Comparison of ENCODE assay signal across 20 cellular contexts in the genomic region with DNA sequence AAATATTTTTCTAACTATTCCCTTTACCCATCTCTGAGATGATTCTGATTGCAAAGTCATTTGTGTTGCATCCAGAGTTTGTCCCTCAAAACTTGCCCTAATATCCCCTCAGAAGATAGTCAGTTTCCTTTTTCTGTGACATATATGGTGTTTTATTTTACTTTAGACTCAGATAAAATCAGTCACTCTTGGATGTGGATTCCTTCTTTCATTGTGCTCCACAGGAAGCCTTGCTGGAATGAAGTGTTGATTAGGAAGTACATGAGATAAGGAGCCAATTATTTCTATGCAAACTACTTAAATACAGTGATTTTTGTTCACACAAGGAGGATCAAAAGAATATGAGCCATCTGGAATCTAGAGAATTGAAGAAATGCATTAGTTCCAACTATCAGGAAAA.
DNase-seq lines count a peak whose midpoint lies in the region; ATAC-seq, FAIRE-seq and TF ChIP-seq lines count a peak whose summit lies in the region.
"Had no signal": no experiment of that assay in that cellular context is flagged by ENCODE, and none has a peak within 500 bp of the region (broad histone marks: within the 10 kb centered on the region; RNA-seq: fewer than 3 reads in every experiment).

No MANE protein-coding gene starts in this region.

- H3K4me3 ChIP-seq in GM23338, result no peak overlapping the region
- no peak overlapping the region for H3K4me3 ChIP-seq in HUES64 (ENCODE audit: low read length)
- H3K4me3 ChIP-seq in H1 (ENCODE audit: extremely low read depth in 1 of 4, insufficient read depth in 2 of 4, low read depth in 3 of 4, low read length in 4 of 4), result no peak overlapping the region
- no peak overlapping the region for H3K4me3 ChIP-seq in mesendoderm (ENCODE audit: low read length)
- H3K4me3 ChIP-seq: BLaER1 had no signal

- H3K79me1 ChIP-seq in H1 (ENCODE audit: low read depth, low read length) (no peaks in the 10 kb centered on the region), mesendoderm (ENCODE audit: low read length) (no peaks in the 10 kb centered on the region)

- no peak for TF ChIP-seq CTCF in GM23338 (conservative IDR thresholded peaks at IDR 0.05; ENCODE audit: low read depth in 2 of 2)
- TF ChIP-seq CTCF in H1 (IDR thresholded peaks at IDR 0.05; ENCODE audit: control extremely low read depth in 1 of 3, insufficient read depth in 1 of 3, low read depth in 1 of 3, low read length in 3 of 3), result no peak

- TF ChIP-seq EP300 in H1 (IDR thresholded peaks at IDR 0.05; ENCODE audit: borderline replicate concordance in 1 of 2, low read depth in 2 of 2, low read length in 2 of 2), result no peak

- H3F3A ChIP-seq in GM23338 (replicated peaks; ENCODE audit: low read depth), result no peaks in the 10 kb centered on the region

- H2BK15ac ChIP-seq in H1 (ENCODE audit: low read length), result no peak overlapping the region
- no peak overlapping the region for H2BK15ac ChIP-seq in mesendoderm (replicated peaks; ENCODE audit: low read depth)

- H3K79me2 ChIP-seq in GM23338 (replicated peaks; ENCODE audit: insufficient read depth) (no peaks in the 10 kb centered on the region), H1 (ENCODE audit: control insufficient read depth in 1 of 2, insufficient read depth in 2 of 2, low read length in 2 of 2) (no peaks in the 10 kb centered on the region), mesendoderm (ENCODE audit: control insufficient read depth, insufficient read depth, low read length) (no peaks in the 10 kb centered on the region)

- no peak overlapping the region for H3K14ac ChIP-seq in H1 (ENCODE audit: insufficient read length)

- H3K4ac ChIP-seq in H1 (replicated peaks; ENCODE audit: insufficient read length, low read depth, low read length), result no peak overlapping the region
- no peak overlapping the region for H3K4ac ChIP-seq in mesendoderm (ENCODE audit: low read depth, low read length)

- peaks cover 15% of the 10 kb centered on the region for H3K36me3 Mint-ChIP-seq in GM23338 (ENCODE audit: low read depth)
- H3K36me3 Mint-ChIP-seq: CD4-positive, alpha-beta memory T cell; IgD-negative memory B cell had no signal

- H2BK5ac ChIP-seq in H1 (ENCODE audit: low read depth, low read length) (no peak overlapping the region), mesendoderm (ENCODE audit: low read length) (no peak overlapping the region)

- H3K36me3 ChIP-seq in GM23338 (ENCODE audit: insufficient read depth) (no peaks in the 10 kb centered on the region), HUES64 (ENCODE audit: insufficient read depth, low read length) (no peaks in the 10 kb centered on the region), H1 (ENCODE audit: control insufficient read depth in 2 of 4, insufficient read depth in 4 of 4, low read length in 3 of 4) (no peaks in the 10 kb centered on the region), mesendoderm (ENCODE audit: control insufficient read depth, insufficient read depth, low read length) (no peaks in the 10 kb centered on the region)
- H3K36me3 ChIP-seq: BLaER1 had no signal

- H3K27ac ChIP-seq in GM23338 (ENCODE audit: low read depth), result no peak overlapping the region
- H3K27ac ChIP-seq in HUES64 (ENCODE audit: low read depth, low read length), result 0 out of 2 replicates have a peak overlapping the region, but pooled peaks have one; percentile 48
- no peak overlapping the region for H3K27ac ChIP-seq in H1 (ENCODE audit: low read depth, low read length)
- no peak overlapping the region for H3K27ac ChIP-seq in mesendoderm (ENCODE audit: low read depth, low read length)
- H3K27ac ChIP-seq: BLaER1 had no signal

- TF ChIP-seq POLR2A in H1 (IDR thresholded peaks at IDR 0.05; ENCODE audit: control extremely low read depth in 1 of 2, low read depth in 2 of 2, low read length in 2 of 2), result no peak

- no peaks in the 10 kb centered on the region for H4K20me1 ChIP-seq in GM23338 (replicated peaks; ENCODE audit: insufficient read depth)
- H4K20me1 ChIP-seq in H1 (replicated peaks in 1 of 2; ENCODE audit: control insufficient read depth in 1 of 2, insufficient read depth in 2 of 2, low read length in 2 of 2), result no peaks in the 10 kb centered on the region
- H4K20me1 ChIP-seq: BLaER1 had no signal

- no peak for ATAC-seq in GM23338
- no peak for ATAC-seq in stimulated activated naive CD8-positive, alpha-beta T cell treated with anti-CD3 and anti-CD28 coated beads, Interleukin-15, Interleukin-2, amounts not matched to agents 100 U/mL and 50 U/mL, for 24 hours
- ATAC-seq: HepG2 had no signal

- H4K5ac ChIP-seq in H1 (ENCODE audit: insufficient read length, low read depth, low read length) (peak overlapping the region; percentile 72), mesendoderm (ENCODE audit: low read length) (no peak overlapping the region)

- H2BK120ac ChIP-seq in H1 (replicated peaks; ENCODE audit: low read depth, low read length) (no peak overlapping the region), mesendoderm (ENCODE audit: low read depth, low read length) (no peak overlapping the region)

- H3K27me3 Mint-ChIP-seq in GM23338 (ENCODE audit: insufficient read depth, low read depth, poor library complexity), result peaks cover 4% of the 10 kb centered on the region
- H3K27me3 Mint-ChIP-seq: IgD-negative memory B cell had no signal

- CTCF ChIA-PET in H1 (lab: Charles Lee; ENCODE audit: partially characterized antibody), result interaction anchor here (1.4 kb wide), 1 partner anchor 19 kb away, joined by 3 read pairs; no protein-coding TSS in a partner anchor

- no peak overlapping the region for H3K4me3 Mint-ChIP-seq in GM23338
- H3K4me3 Mint-ChIP-seq: CD4-positive, alpha-beta memory T cell; H9; IgD-negative memory B cell had no signal

- peaks cover 10% of the 10 kb centered on the region; the same call in 1 of the 2 replicates for H3K9me2 ChIP-seq in GM23338 (ENCODE audit: insufficient read depth)

- no peaks in the 10 kb centered on the region for H3K23me2 ChIP-seq in H1 (ENCODE audit: low read depth, low read length)

- H3K4me1 ChIP-seq in GM23338 (ENCODE audit: insufficient read depth), result peaks cover 13% of the 10 kb centered on the region
- H3K4me1 ChIP-seq in HUES64 (ENCODE audit: insufficient read depth, low read length), result peaks cover 14% of the 10 kb centered on the region
- H3K4me1 ChIP-seq in H1 (replicated peaks in 1 of 4; ENCODE audit: control insufficient read depth in 3 of 4, insufficient read depth in 4 of 4, low read length in 3 of 4), result peaks cover 0 to 5% (median under 1%) of the 10 kb centered on the region in 4 experiments; a peak in 2 of 7 replicates
- no peaks in the 10 kb centered on the region for H3K4me1 ChIP-seq in mesendoderm (ENCODE audit: control insufficient read depth, low read depth, low read length)

- no peak for FAIRE-seq in H1 (lab: Jason Lieb, UNC)
- FAIRE-seq: GM12892, GM18507, HepG2 had no signal

- H2AK5ac ChIP-seq in H1 (ENCODE audit: low read depth, low read length) (no peak overlapping the region), mesendoderm (ENCODE audit: low read length) (no peak overlapping the region)

- peaks cover 8% of the 10 kb centered on the region for H3K4me1 Mint-ChIP-seq in GM23338
- H3K4me1 Mint-ChIP-seq: CD4-positive, alpha-beta memory T cell; IgD-negative memory B cell had no signal

- H3K23ac ChIP-seq in H1 (ENCODE audit: insufficient read length) (no peak overlapping the region), mesendoderm (ENCODE audit: low read length) (no peak overlapping the region)

- H3K4me2 ChIP-seq in GM23338 (no peak overlapping the region), H1 (ENCODE audit: insufficient read depth in 1 of 2, low read depth in 2 of 2, low read length in 2 of 2) (no peak overlapping the region), mesendoderm (ENCODE audit: low read length) (no peak overlapping the region)
- H3K4me2 ChIP-seq: BLaER1 had no signal

- H3K9me3 Mint-ChIP-seq in GM23338, result peaks cover 40% of the 10 kb centered on the region

- no peak overlapping the region for H4K91ac ChIP-seq in H1 (replicated peaks; ENCODE audit: insufficient read length, low read length)

- H3K9ac ChIP-seq in HUES64 (ENCODE audit: low read depth, low read length) (no peak overlapping the region), H1 (replicated peaks in 1 of 4; ENCODE audit: extremely low read depth in 1 of 4, low read depth in 3 of 4, low read length in 3 of 4) (no peak overlapping the region), mesendoderm (ENCODE audit: low read length) (no peak overlapping the region)
- H3K9ac ChIP-seq: BLaER1 had no signal

- H3K56ac ChIP-seq in H1 (replicated peaks; ENCODE audit: insufficient read length, low read depth, low read length), result no peak overlapping the region
- no peak overlapping the region for H3K56ac ChIP-seq in mesendoderm (ENCODE audit: low read length)

- POLR2A ChIA-PET in H1 (lab: Charles Lee; ENCODE audit: partially characterized antibody), result no interaction called here

- H3K18ac ChIP-seq in H1 (ENCODE audit: extremely low read depth, low read length) (no peak overlapping the region), mesendoderm (ENCODE audit: low read length) (no peak overlapping the region)

- no peak overlapping the region for H2BK20ac ChIP-seq in H1 (ENCODE audit: low read length)

- H4K8ac ChIP-seq in H1 (ENCODE audit: extremely low read depth, insufficient read depth, low read length), result no peak overlapping the region
- H4K8ac ChIP-seq in mesendoderm (ENCODE audit: low read depth, low read length), result no peak overlapping the region

- no peak overlapping the region for H2BK12ac ChIP-seq in H1 (ENCODE audit: low read depth, low read length)

- DNase-seq in GM23338 (ENCODE audit: low spot score) (peak; percentile 15), H1 (ENCODE audit: low read depth in 1 of 2, low spot score in 2 of 2) (no peak), mesendoderm (peak; percentile 91), NCI-H526 (lab: John Stamatoyannopoulos, UW) (no peak), amygdala (lab: John Stamatoyannopoulos, UW) (no peak), NCI-H1436 (lab: John Stamatoyannopoulos, UW) (no peak)
- DNase-seq in stimulated activated naive CD8-positive, alpha-beta T cell treated with anti-CD3 and anti-CD28 coated beads, Interleukin-15, Interleukin-2, amounts not matched to agents 100 U/mL and 50 U/mL, for 24 hours, result no peak
- DNase-seq: 8988T; CD4-positive, alpha-beta memory T cell; DMS153; DMS79; GDM1; GOT3 had no signal

- no peak overlapping the region for H2AFZ ChIP-seq in GM23338
- H2AFZ ChIP-seq in H1 (ENCODE audit: low read length), result no peak overlapping the region

- no peaks in the 10 kb centered on the region for H3K9me3 ChIP-seq in HUES64 (ENCODE audit: insufficient read depth, low read depth, low read length)
- no peaks in the 10 kb centered on the region for H3K9me3 ChIP-seq in H1 (ENCODE audit: insufficient read depth in 2 of 2, low read depth in 1 of 2, low read length in 1 of 2)

- H3K27ac Mint-ChIP-seq in GM23338, result no peak overlapping the region
- H3K27ac Mint-ChIP-seq: CD4-positive, alpha-beta memory T cell; IgD-negative memory B cell had no signal

- no peak for TF ChIP-seq RAD21 in H1 (IDR thresholded peaks at IDR 0.05 in 1 of 2, conservative IDR thresholded peaks at IDR 0.05 in 1 of 2; ENCODE audit: low read depth in 2 of 2, low read length in 2 of 2)

- H3K27me3 ChIP-seq in GM23338 (ENCODE audit: insufficient read depth) (no peaks in the 10 kb centered on the region), HUES64 (ENCODE audit: insufficient read depth, low read length) (no peaks in the 10 kb centered on the region), H1 (replicated peaks in 1 of 4; ENCODE audit: control insufficient read depth in 3 of 4, extremely low read depth in 1 of 4, insufficient read depth in 3 of 4, low read length in 3 of 4) (no peaks in the 10 kb centered on the region), mesendoderm (ENCODE audit: insufficient read depth, low read length, poor library complexity) (no peaks in the 10 kb centered on the region)
- H3K27me3 ChIP-seq: BLaER1 had no signal

Comparison
In these comparisons a context has a peak if more than half of its experiments do, and no peak if none do; other contexts are left out.
1. DNase-seq: peak in GM23338 (single experiment) and mesendoderm (single experiment); none in H1 (0 of 2), NCI-H526 (0 of 2), amygdala (0 of 56), NCI-H1436 (single experiment) and stimulated activated naive CD8-positive, alpha-beta T cell treated with anti-CD3 and anti-CD28 coated beads, Interleukin-15, Interleukin-2, amounts not matched to agents 100 U/mL and 50 U/mL, for 24 hours (single experiment).